In the genomic region with DNA sequence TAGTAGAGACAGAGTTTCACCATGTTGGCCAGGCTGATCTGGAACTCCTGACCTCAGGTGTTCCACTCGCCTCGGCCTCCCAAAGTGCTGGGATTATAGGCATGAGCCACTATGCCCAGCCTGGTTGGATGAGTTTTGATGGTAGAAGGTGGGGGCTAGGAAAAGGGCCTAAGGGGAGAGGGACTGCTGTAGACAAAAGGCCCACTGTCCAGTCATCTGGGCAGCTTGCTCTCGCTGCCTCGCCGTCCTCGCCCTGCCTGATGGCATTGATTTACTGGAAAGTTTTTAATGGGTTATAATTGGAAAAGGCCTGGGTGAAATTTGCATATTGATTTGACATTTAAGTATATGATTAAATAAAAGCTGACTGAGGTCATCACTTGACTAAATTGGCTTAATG, we compare ENCODE assay signal across 10 cellular contexts.
"Had no signal": no experiment of that assay in that cellular context is flagged by ENCODE, and none has a peak within 500 bp of the region (broad histone marks: within the 10 kb centered on the region; RNA-seq: fewer than 3 reads in every experiment).

No MANE protein-coding gene starts in this region.

- DNase-seq: erythroblast; foreskin keratinocyte; heart right ventricle; kidney glomerular epithelial cell; natural killer cell; ovary; right cardiac atrium; stimulated activated CD4-positive, alpha-beta T cell treated with anti-CD3 and anti-CD28 coated beads, Interleukin-4, amount 100 ng/mL, for 1 hour; stimulated activated CD8-positive, alpha-beta memory T cell treated with anti-CD3 and anti-CD28 coated beads, Interleukin-4, amount 100 ng/mL, for 48 hours; transverse colon had no signal
